ENCODE assay signal across 1 cellular context in genomic region chr15:69725957-69726356, GRCh38.
TF ChIP-seq lines count a peak whose summit lies in the region.

No MANE protein-coding gene starts in this region.

TF ChIP-seq in GM23338, 12 proteins besides CTCF, POLR2A, EP300 and RAD21 (continued from another document):
- no peak for TF ChIP-seq ZNF462 (CRISPR knock-in tag; IDR thresholded peaks at IDR 0.05)
